1 cellular context compared by ENCODE assay signal in genomic region chr14:61277232-61277631, GRCh38.
TF ChIP-seq lines count a peak whose summit lies in the region.

No MANE protein-coding gene starts in this region.

TF ChIP-seq in HepG2, 621 proteins besides CTCF, POLR2A, EP300 and RAD21 (continued from another document):
- no peak for TF ChIP-seq ZMAT3 (CRISPR knock-in tag; conservative IDR thresholded peaks at IDR 0.05)
- TF ChIP-seq HNF1B (CRISPR knock-in tag; IDR thresholded peaks at IDR 0.05): no peak
- no peak for TF ChIP-seq HES4 (CRISPR knock-in tag; IDR thresholded peaks at IDR 0.05; ENCODE audit: borderline replicate concordance)
- no peak for TF ChIP-seq ZNF883 (CRISPR knock-in tag; IDR thresholded peaks at IDR 0.05; ENCODE audit: not compliant biosample characterization)
- TF ChIP-seq NFE2L2 (IDR thresholded peaks at IDR 0.05; ENCODE audit: low read length): no peak
- TF ChIP-seq ZGPAT (CRISPR knock-in tag; IDR thresholded peaks at IDR 0.05): no peak
- TF ChIP-seq LBX2 (CRISPR knock-in tag; IDR thresholded peaks at IDR 0.05; ENCODE audit: borderline replicate concordance): no peak
- TF ChIP-seq JDP2 (CRISPR knock-in tag; IDR thresholded peaks at IDR 0.05; ENCODE audit: borderline replicate concordance): no peak
- TF ChIP-seq ZNF563 (CRISPR knock-in tag; IDR thresholded peaks at IDR 0.05): no peak
- no peak for TF ChIP-seq FOXA1 (IDR thresholded peaks at IDR 0.05)
- no peak for TF ChIP-seq FOXA1 (CRISPR knock-in tag; IDR thresholded peaks at IDR 0.05)
- no peak for TF ChIP-seq ZNF253 (CRISPR knock-in tag; IDR thresholded peaks at IDR 0.05; ENCODE audit: borderline replicate concordance)
- no peak for TF ChIP-seq NR1H2 (CRISPR knock-in tag; IDR thresholded peaks at IDR 0.05; ENCODE audit: borderline replicate concordance, low read depth)
